ENCODE assay signal across 8 cellular contexts in genomic region chr9:111691686-111692329, GRCh38.
DNase-seq lines count a peak whose midpoint lies in the region; ATAC-seq lines count a peak whose summit lies in the region.

No MANE protein-coding gene starts in this region.

- DNase-seq in NCI-H510A treated with DMSO at 0.1 percent for 48 hours (lab: John Stamatoyannopoulos, UW) = peak; percentile 30
- no peak for DNase-seq in NCI-H510A (lab: John Stamatoyannopoulos, UW)
- peak in 2 of 3 experiments; percentile 46 to 77 for DNase-seq in NCI-H1417 (lab: John Stamatoyannopoulos, UW)
- DNase-seq in astrocyte of the hippocampus (ENCODE audit: low read depth, low spot score) = peak; percentile 49
- DNase-seq in midbrain (lab: John Stamatoyannopoulos, UW) = peak; percentile 32
- no peak for DNase-seq in T1000 (lab: John Stamatoyannopoulos, UW)

- ATAC-seq in HG03565 (IDR thresholded peaks at IDR 0.05; ENCODE audit: unreplicated experiment) (no peak), GM21367 (IDR thresholded peaks at IDR 0.05; ENCODE audit: unreplicated experiment) (no peak)

Comparison
In these comparisons a context has a peak if more than half of its experiments do, and no peak if none do; other contexts are left out.
1. DNase-seq: peak in NCI-H510A treated with DMSO at 0.1 percent for 48 hours (single experiment), NCI-H1417 (2 of 3), astrocyte of the hippocampus (single experiment) and midbrain (single experiment); none in NCI-H510A (single experiment) and T1000 (single experiment).